In genomic region chr3:194104041-194104751, GRCh38 we compare ENCODE assay signal across 1 cellular context.
TF ChIP-seq lines count a peak whose summit lies in the region.

No MANE protein-coding gene starts in this region.

TF ChIP-seq in H1, 55 proteins besides CTCF, POLR2A, EP300 and RAD21 (continued from another document):
- no peak for TF ChIP-seq USF2 (IDR thresholded peaks at IDR 0.05; ENCODE audit: low read length)
- TF ChIP-seq E2F6 (IDR thresholded peaks at IDR 0.05) = no peak
